In the genomic region with DNA sequence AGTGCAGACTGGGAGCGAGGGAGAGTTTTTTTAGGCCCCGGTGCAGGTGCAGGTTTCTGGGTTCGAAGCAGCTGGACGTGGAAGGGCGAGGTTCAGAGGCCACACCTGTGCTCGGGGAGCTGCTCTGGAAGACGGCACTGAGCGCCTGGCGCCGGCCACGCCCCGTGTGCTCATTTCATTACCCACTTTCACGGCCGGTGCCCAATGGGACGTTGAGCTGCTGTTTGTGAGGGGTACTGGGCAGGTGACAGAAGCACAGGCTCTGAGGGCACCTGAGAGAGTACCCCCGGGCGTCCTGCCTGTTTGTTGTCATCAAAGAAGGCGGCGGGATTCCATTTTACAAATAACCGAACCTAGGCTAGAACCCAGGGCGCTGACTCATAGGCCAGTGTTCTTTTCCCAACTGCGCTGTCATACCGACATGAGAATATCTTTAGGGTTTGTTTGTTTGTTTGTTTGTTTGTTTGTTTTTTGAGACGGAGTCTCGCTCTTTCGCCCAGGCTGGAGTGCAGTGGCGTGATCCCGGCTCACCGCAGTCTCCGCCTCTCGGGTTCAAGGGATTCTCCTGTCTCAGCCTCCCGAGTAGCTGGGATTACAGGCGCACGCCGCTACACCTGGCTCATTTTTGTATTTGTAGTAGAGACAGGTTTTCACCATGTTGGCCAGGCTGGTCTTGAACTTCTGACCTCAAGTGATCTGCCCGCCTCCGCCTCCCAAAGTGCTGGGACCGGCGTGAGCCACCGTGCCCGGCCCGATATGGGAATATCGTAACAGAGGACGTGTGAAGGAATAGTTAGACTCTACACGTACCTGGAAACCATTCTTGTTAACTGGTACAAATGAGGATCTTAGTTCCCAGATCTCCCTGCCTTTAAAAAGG, we compare ENCODE assay signal across 8 cellular contexts. TPM values are rescaled to one million over a fixed set of nuclear protein-coding genes. Genes with fewer than 3 reads are reported as not detected.
DNase-seq lines count a peak whose midpoint lies in the region; ATAC-seq and TF ChIP-seq lines count a peak whose summit lies in the region.

No MANE protein-coding gene starts in this region.

- peak; percentile 42 for ATAC-seq in GM19035 (IDR thresholded peaks at IDR 0.05; ENCODE audit: unreplicated experiment)
- ATAC-seq in HG03571 (IDR thresholded peaks at IDR 0.05; ENCODE audit: unreplicated experiment): peak; percentile 24
- ATAC-seq in lung (ENCODE audit: insufficient read depth, low FRiP score): no peak
- ATAC-seq in stimulated activated naive CD8-positive, alpha-beta T cell treated with anti-CD3 and anti-CD28 coated beads, Interleukin-15, Interleukin-2, amounts not matched to agents 100 U/mL and 50 U/mL, for 24 hours: peak; percentile 42
- no peak for ATAC-seq in HG03469 (IDR thresholded peaks at IDR 0.05; ENCODE audit: unreplicated experiment)

- CTCF ChIA-PET in AG04449 (lab: Yijun Ruan, JAX): no interaction called here

- POLR2A ChIA-PET in AG04449 (lab: Yijun Ruan, JAX): no interaction called here

- no peaks in the 10 kb centered on the region for H3K9me3 ChIP-seq in lung (ENCODE audit: control insufficient read depth in 2 of 2, insufficient read depth in 1 of 2, low read length in 1 of 2)

- WGBS in lung, 2 donors: 52 to 56% methylated on average over 45 of the region's 45 CpGs

- H3K27ac ChIP-seq in lung (ENCODE audit: low read depth in 1 of 2, low read length in 1 of 2): no peak overlapping the region

- no peaks in the 10 kb centered on the region for H3K36me3 ChIP-seq in lung (ENCODE audit: control insufficient read depth in 2 of 2, insufficient read depth in 2 of 2, low read length in 2 of 2)

- DNase-seq in AG04449 (ENCODE audit: low read depth, low spot score) (no peak), T-helper 1 cell (peak in 3 of 5 donors; percentile 8 to 42 (median 25)), cerebellar cortex (ENCODE audit: low spot score) (peak; percentile 54), lung (ENCODE audit: low spot score) (peak; percentile 38)
- DNase-seq in stimulated activated naive CD8-positive, alpha-beta T cell treated with anti-CD3 and anti-CD28 coated beads, Interleukin-15, Interleukin-2, amounts not matched to agents 100 U/mL and 50 U/mL, for 24 hours: peak; percentile 56

- peaks cover 0 to 6% of the 10 kb centered on the region in 2 donors for H3K4me1 ChIP-seq in lung (ENCODE audit: control insufficient read depth in 2 of 2, insufficient read depth in 2 of 2, low read length in 2 of 2)

- peak overlapping the region; percentile 95 for H3K4me3 ChIP-seq in AG04449 (ENCODE audit: low read depth, low read length)
- peak overlapping the region; percentile 67 for H3K4me3 ChIP-seq in lung

- H3K27me3 ChIP-seq in lung (ENCODE audit: control insufficient read depth, insufficient read depth): no peaks in the 10 kb centered on the region

- TF ChIP-seq CTCF in AG04449 (IDR thresholded peaks at IDR 0.05; ENCODE audit: insufficient read depth, low read length, missing control alignments) (no peak), lung (IDR thresholded peaks at IDR 0.05; ENCODE audit: control extremely low read depth, extremely low read depth) (no peak)

RNA-seq across cellular contexts. Expression of a gene that starts 16.6 kb away (rescaled TPM):
- total RNA-seq in lung: 10 to 100 TPM; 13.2 to 16.1 TPM
- 1 to 10 TPM; 4.7 to 9.4 TPM for polyA plus RNA-seq in lung

Comparison
In these comparisons a context has a peak if more than half of its experiments do, and no peak if none do; other contexts are left out.
1. ATAC-seq: peak in GM19035 (single experiment), HG03571 (single experiment) and stimulated activated naive CD8-positive, alpha-beta T cell treated with anti-CD3 and anti-CD28 coated beads, Interleukin-15, Interleukin-2, amounts not matched to agents 100 U/mL and 50 U/mL, for 24 hours (single experiment); none in lung (single experiment) and HG03469 (single experiment).